In genomic region chrX:12891915-12892506, GRCh38 we compare ENCODE assay signal across 12 cellular contexts. TPM values are rescaled to one million over a fixed set of nuclear protein-coding genes. Genes with fewer than 3 reads are reported as not detected.
DNase-seq lines count a peak whose midpoint lies in the region; ATAC-seq and TF ChIP-seq lines count a peak whose summit lies in the region.
"Had no signal": no experiment of that assay in that cellular context is flagged by ENCODE, and none has a peak within 500 bp of the region (broad histone marks: within the 10 kb centered on the region; RNA-seq: fewer than 3 reads in every experiment).

No MANE protein-coding gene starts in this region.

- no peaks in the 10 kb centered on the region for H3K36me3 ChIP-seq in body of pancreas (replicated peaks in 1 of 2; ENCODE audit: insufficient read depth in 1 of 2, low read depth in 2 of 2)
- H3K36me3 ChIP-seq: heart left ventricle had no signal

- no peak for TF ChIP-seq POLR2A in body of pancreas (IDR thresholded peaks at IDR 0.05)

- H3K4me1 ChIP-seq in body of pancreas: no peaks in the 10 kb centered on the region

- no peak overlapping the region for H3K27ac ChIP-seq in body of pancreas
- H3K27ac ChIP-seq: GM23248 had no signal

- H3K4me3 ChIP-seq in body of pancreas: no peak overlapping the region
- H3K4me3 ChIP-seq: GM23248, heart left ventricle, lung had no signal

- DNase-seq in activated CD8-positive, alpha-beta T cell treated with anti-CD3 and anti-CD28 coated beads, Interleukin-2, amount 10 ng/mL, durations not matched to agents 7 days and 5 days: no peak
- no peak for DNase-seq in body of pancreas
- no peak for DNase-seq in Ammon's horn (ENCODE audit: low spot score)
- DNase-seq: DMS153, GM23248, heart left ventricle had no signal

- peak overlapping the region; percentile 69 for H3K27ac Mint-ChIP-seq in activated CD8-positive, alpha-beta T cell treated with anti-CD3 and anti-CD28 coated beads, Interleukin-2, amount 10 ng/mL, durations not matched to agents 7 days and 5 days

- H3K4me1 Mint-ChIP-seq in activated CD8-positive, alpha-beta T cell treated with anti-CD3 and anti-CD28 coated beads, Interleukin-2, amount 10 ng/mL, durations not matched to agents 7 days and 5 days (ENCODE audit: low read depth): peaks cover 51% of the 10 kb centered on the region

- H3K4me3 Mint-ChIP-seq in activated CD8-positive, alpha-beta T cell treated with anti-CD3 and anti-CD28 coated beads, Interleukin-2, amount 10 ng/mL, durations not matched to agents 7 days and 5 days: peak overlapping the region; percentile 15

- no peaks in the 10 kb centered on the region for H3K27me3 ChIP-seq in body of pancreas
- H3K27me3 ChIP-seq: heart left ventricle had no signal

- WGBS in body of pancreas, 2 donors: 25% methylated on average over 2 of the region's 2 CpGs

- H3K9me3 ChIP-seq in body of pancreas: no peaks in the 10 kb centered on the region
- H3K9me3 ChIP-seq: heart left ventricle had no signal

- CTCF ChIA-PET in activated CD8-positive, alpha-beta T cell treated with anti-CD3 and anti-CD28 coated beads, Interleukin-2, amount 10 ng/mL, durations not matched to agents 7 days and 5 days (lab: Charles Lee): interaction anchor here (3.4 to 7.4 kb wide), 2 partner anchors 9 to 78 kb away, joined by 11 to 90 read pairs; no protein-coding TSS in a partner anchor

- intact Hi-C loops in body of pancreas (cut with DNase I): no loop called here

- H3K36me3 Mint-ChIP-seq in activated CD8-positive, alpha-beta T cell treated with anti-CD3 and anti-CD28 coated beads, Interleukin-2, amount 10 ng/mL, durations not matched to agents 7 days and 5 days (ENCODE audit: low read depth): no peaks in the 10 kb centered on the region

- ATAC-seq in GM18517 (IDR thresholded peaks at IDR 0.05; ENCODE audit: unreplicated experiment) (peak; percentile 69), GM19467 (IDR thresholded peaks at IDR 0.05; ENCODE audit: unreplicated experiment) (peak; percentile 50), HG03025 (IDR thresholded peaks at IDR 0.05; ENCODE audit: low FRiP score, unreplicated experiment) (peak; percentile 71), GM21737 (IDR thresholded peaks at IDR 0.05; ENCODE audit: unreplicated experiment) (no peak), HG03097 (IDR thresholded peaks at IDR 0.05; ENCODE audit: low FRiP score, unreplicated experiment) (no peak), body of pancreas (no peak)
- peak; percentile 28 for ATAC-seq in activated CD8-positive, alpha-beta T cell treated with anti-CD3 and anti-CD28 coated beads, Interleukin-2, amount 10 ng/mL, durations not matched to agents 7 days and 5 days
- ATAC-seq: heart left ventricle had no signal

- no peaks in the 10 kb centered on the region for H3K27me3 Mint-ChIP-seq in activated CD8-positive, alpha-beta T cell treated with anti-CD3 and anti-CD28 coated beads, Interleukin-2, amount 10 ng/mL, durations not matched to agents 7 days and 5 days (ENCODE audit: low read depth)

- POLR2A ChIA-PET in activated CD8-positive, alpha-beta T cell treated with anti-CD3 and anti-CD28 coated beads, Interleukin-2, amount 10 ng/mL, durations not matched to agents 7 days and 5 days (lab: Charles Lee): no interaction called here

- TF ChIP-seq CTCF in body of pancreas (IDR thresholded peaks at IDR 0.05): no peak

- H3K9me3 Mint-ChIP-seq in activated CD8-positive, alpha-beta T cell treated with anti-CD3 and anti-CD28 coated beads, Interleukin-2, amount 10 ng/mL, durations not matched to agents 7 days and 5 days (ENCODE audit: insufficient read depth): peaks cover 5% of the 10 kb centered on the region

RNA-seq across cellular contexts. Expression of gene TLR8, which starts 14.4 kb away (rescaled TPM):
- not detected for total RNA-seq in activated CD8-positive, alpha-beta T cell treated with anti-CD3 and anti-CD28 coated beads, Interleukin-2, amount 10 ng/mL, durations not matched to agents 7 days and 5 days
- total RNA-seq in body of pancreas: under 1 TPM in 1 of 2 donors, not detected in 1; 0.26 TPM
- total RNA-seq: GM23248 had no signal

RNA-seq across cellular contexts. Expression of gene TLR7, which starts 25.1 kb away (rescaled TPM):
- under 1 TPM in 1 of 2 experiments, not detected in 1; 0.05 TPM for total RNA-seq in activated CD8-positive, alpha-beta T cell treated with anti-CD3 and anti-CD28 coated beads, Interleukin-2, amount 10 ng/mL, durations not matched to agents 7 days and 5 days
- total RNA-seq in body of pancreas: under 1 TPM in 1 of 2 donors, not detected in 1; 0.78 TPM
- total RNA-seq: GM23248 had no signal

Comparison
In these comparisons a context has a peak if more than half of its experiments do, and no peak if none do; other contexts are left out.
1. ATAC-seq: peak in GM18517 (single experiment), GM19467 (single experiment), HG03025 (single experiment) and activated CD8-positive, alpha-beta T cell treated with anti-CD3 and anti-CD28 coated beads, Interleukin-2, amount 10 ng/mL, durations not matched to agents 7 days and 5 days (single experiment); none in GM21737 (single experiment), HG03097 (single experiment) and body of pancreas (single experiment).